Comparison of ENCODE assay signal across 8 cellular contexts in genomic region chr9:32552172-32552872, GRCh38. TPM values are rescaled to one million over a fixed set of nuclear protein-coding genes. Genes with fewer than 3 reads are reported as not detected.
DNase-seq lines count a peak whose midpoint lies in the region; ATAC-seq and TF ChIP-seq lines count a peak whose summit lies in the region.

Gene SMIM27 (plus strand): TSS chr9:32552327. CDS start chr9:32552435, 108 bp downstream.
Gene TOPORS (minus strand): TSS chr9:32552586. CDS start chr9:32552436, 150 bp downstream.

- peaks cover 27% of the 10 kb centered on the region for H3K36me3 Mint-ChIP-seq in activated CD8-positive, alpha-beta T cell treated with anti-CD3 and anti-CD28 coated beads, Interleukin-2, amount 10 ng/mL, durations not matched to agents 7 days and 5 days (ENCODE audit: low read depth)

- H3K4me3 Mint-ChIP-seq in activated CD8-positive, alpha-beta T cell treated with anti-CD3 and anti-CD28 coated beads, Interleukin-2, amount 10 ng/mL, durations not matched to agents 7 days and 5 days = peak within 1 kb of the TSS; percentile 89

- H3K9me3 ChIP-seq in ectodermal cell (ENCODE audit: control insufficient read depth, low read length) = no peaks in the 10 kb centered on the region

- H3K27ac Mint-ChIP-seq in activated CD8-positive, alpha-beta T cell treated with anti-CD3 and anti-CD28 coated beads, Interleukin-2, amount 10 ng/mL, durations not matched to agents 7 days and 5 days = peak within 1 kb of the TSS; percentile 99

- H3K4me1 Mint-ChIP-seq in activated CD8-positive, alpha-beta T cell treated with anti-CD3 and anti-CD28 coated beads, Interleukin-2, amount 10 ng/mL, durations not matched to agents 7 days and 5 days (ENCODE audit: low read depth) = peaks cover 28% of the 10 kb centered on the region

- 1% methylated on average over 46 of the region's 46 CpGs for WGBS in ectodermal cell, 2 experiments

- no peak for TF ChIP-seq CTCF in GM20000 (IDR thresholded peaks at IDR 0.05; ENCODE audit: extremely low read depth, missing control alignments)

- H3K9me3 Mint-ChIP-seq in activated CD8-positive, alpha-beta T cell treated with anti-CD3 and anti-CD28 coated beads, Interleukin-2, amount 10 ng/mL, durations not matched to agents 7 days and 5 days (ENCODE audit: insufficient read depth) = no peaks in the 10 kb centered on the region

- CTCF ChIA-PET in activated CD8-positive, alpha-beta T cell treated with anti-CD3 and anti-CD28 coated beads, Interleukin-2, amount 10 ng/mL, durations not matched to agents 7 days and 5 days (lab: Charles Lee) = interaction anchor here (0.9 to 9.8 kb wide), 5 partner anchors 21 to 1263 kb away, joined by 3 to 85 read pairs (median 27); partner anchors contain the start of genes NDUFB6 and RIGI

- POLR2A ChIA-PET in activated CD8-positive, alpha-beta T cell treated with anti-CD3 and anti-CD28 coated beads, Interleukin-2, amount 10 ng/mL, durations not matched to agents 7 days and 5 days (lab: Charles Lee) = interaction anchor here (0.6 to 4.6 kb wide), 6 partner anchors 9 to 473 kb away, joined by 3 to 44 read pairs (median 8); partner anchors contain the start of genes DNAJA1, NDUFB6 and RIGI

- no peaks in the 10 kb centered on the region for H3K27me3 ChIP-seq in ectodermal cell (ENCODE audit: control insufficient read depth, insufficient read depth, low read length, poor library complexity, severe bottlenecking)

- H3K4me3 ChIP-seq in ectodermal cell (ENCODE audit: insufficient read depth, low read depth, low read length) = peak within 1 kb of the TSS; percentile 80

- peak; percentile 94 for DNase-seq in COLO668 (lab: John Stamatoyannopoulos, UW; ENCODE audit: unreplicated experiment)
- peak; percentile 90 for DNase-seq in GM20000 (ENCODE audit: low spot score)
- peak; percentile 82 for DNase-seq in HS-5 (ENCODE audit: low read depth)
- DNase-seq in NK-92 (lab: John Stamatoyannopoulos, UW; ENCODE audit: unreplicated experiment) = peak; percentile 17
- peak; percentile 93 for DNase-seq in activated CD8-positive, alpha-beta T cell treated with anti-CD3 and anti-CD28 coated beads, Interleukin-2, amount 10 ng/mL, durations not matched to agents 7 days and 5 days
- peak; percentile 94 to 95 for DNase-seq in lung microvascular endothelial cell (ENCODE audit: low read depth in 2 of 2)
- peak; percentile 81 to 88 (median 84) for DNase-seq in stimulated activated CD4-positive, alpha-beta T cell treated with anti-CD3 and anti-CD28 coated beads, TNF-alpha, amount 100 ng/mL, for 48 hours (ENCODE audit: low read depth in 3 of 3)

- peak; percentile 78 for ATAC-seq in activated CD8-positive, alpha-beta T cell treated with anti-CD3 and anti-CD28 coated beads, Interleukin-2, amount 10 ng/mL, durations not matched to agents 7 days and 5 days

- no peaks in the 10 kb centered on the region for H3K27me3 Mint-ChIP-seq in activated CD8-positive, alpha-beta T cell treated with anti-CD3 and anti-CD28 coated beads, Interleukin-2, amount 10 ng/mL, durations not matched to agents 7 days and 5 days (ENCODE audit: low read depth)

- H3K27ac ChIP-seq in ectodermal cell (ENCODE audit: insufficient read depth, low read depth, low read length, poor library complexity, severe bottlenecking) = peak within 1 kb of the TSS; percentile 95

- H3K4me1 ChIP-seq in ectodermal cell (ENCODE audit: control insufficient read depth, insufficient read depth, low read length) = no peaks in the 10 kb centered on the region

- H3K36me3 ChIP-seq in ectodermal cell (ENCODE audit: control insufficient read depth, insufficient read depth, low read length) = no peaks in the 10 kb centered on the region

RNA-seq across cellular contexts. Expression of gene SMIM27, which starts in this region (rescaled TPM):
- total RNA-seq in activated CD8-positive, alpha-beta T cell treated with anti-CD3 and anti-CD28 coated beads, Interleukin-2, amount 10 ng/mL, durations not matched to agents 7 days and 5 days = 10 to 100 TPM; 15.6 to 17.1 TPM
- 12.1 TPM for polyA plus RNA-seq in ectodermal cell (2013, experiment 1 of 4)
- 17.6 TPM for polyA plus RNA-seq in ectodermal cell (2013, experiment 2 of 4)
- 32.7 TPM for polyA plus RNA-seq in ectodermal cell (2013, experiment 3 of 4)
- 25.0 TPM for polyA plus RNA-seq in ectodermal cell (2013, experiment 4 of 4)
- total RNA-seq in lung microvascular endothelial cell = 3.9 and 6.2 TPM in 2 replicates

RNA-seq across cellular contexts. Expression of gene TOPORS, which starts in this region (rescaled TPM):
- total RNA-seq in activated CD8-positive, alpha-beta T cell treated with anti-CD3 and anti-CD28 coated beads, Interleukin-2, amount 10 ng/mL, durations not matched to agents 7 days and 5 days = 10 to 100 TPM; 11.9 to 12.0 TPM
- 23.4 TPM for polyA plus RNA-seq in ectodermal cell (2013, experiment 1 of 4)
- 26.0 TPM for polyA plus RNA-seq in ectodermal cell (2013, experiment 2 of 4)
- 25.6 TPM for polyA plus RNA-seq in ectodermal cell (2013, experiment 3 of 4)
- 25.8 TPM for polyA plus RNA-seq in ectodermal cell (2013, experiment 4 of 4)
- total RNA-seq in lung microvascular endothelial cell = 21.1 and 30.6 TPM in 2 replicates

Comparison
In these comparisons a context has a peak if more than half of its experiments do, and no peak if none do; other contexts are left out.
1. Peak in every context shown above with its lines: DNase-seq, ATAC-seq, H3K4me3 ChIP-seq and H3K27ac ChIP-seq.
2. DNase-seq: peak in every context shown above with its lines; median percentile 94 in lung microvascular endothelial cell; 94 in COLO668; 93 in activated CD8-positive, alpha-beta T cell treated with anti-CD3 and anti-CD28 coated beads, Interleukin-2, amount 10 ng/mL, durations not matched to agents 7 days and 5 days; 90 in GM20000; 84 in stimulated activated CD4-positive, alpha-beta T cell treated with anti-CD3 and anti-CD28 coated beads, TNF-alpha, amount 100 ng/mL, for 48 hours; 82 in HS-5; 17 in NK-92.